20 cellular contexts compared by ENCODE assay signal in genomic region chr10:33352631-33353030, GRCh38.
"Had no signal": no experiment of that assay in that cellular context is flagged by ENCODE, and none has a peak within 500 bp of the region (broad histone marks: within the 10 kb centered on the region; RNA-seq: fewer than 3 reads in every experiment).

No MANE protein-coding gene starts in this region.

- FAIRE-seq: endometrium had no signal

- H3K27me3 ChIP-seq: neutrophil, right lobe of liver, suprapubic skin, transverse colon, upper lobe of right lung, uterus had no signal

- H3K27ac ChIP-seq: esophagus squamous epithelium, lower lobe of right lung, neutrophil, parathyroid adenoma, right lobe of liver, suprapubic skin, transverse colon, upper lobe of right lung, uterus had no signal

- H3K79me2 ChIP-seq: parathyroid adenoma had no signal

- DNase-seq: cortex of kidney; effector memory CD8-positive, alpha-beta T cell; erythroblast; esophagus squamous epithelium; left ventricle myocardium superior; lower lobe of right lung; naive B cell; right lobe of liver; stimulated activated CD4-positive, alpha-beta T cell treated with anti-CD3 and anti-CD28 coated beads, Interleukin-2, amount 100 ng/mL, for 24 hours; stimulated activated CD4-positive, alpha-beta T cell treated with anti-CD3 and anti-CD28 coated beads, Interleukin-4, amount 100 ng/mL, for 24 hours; stimulated activated naive CD4-positive, alpha-beta T cell; stimulated activated naive CD8-positive, alpha-beta T cell treated with anti-CD3 and anti-CD28 coated beads, Interleukin-15, amount 100 ng/mL, for 72 hours; transverse colon; upper lobe of right lung; uterus had no signal

- H3K4me1 ChIP-seq: lower lobe of right lung, parathyroid adenoma, right lobe of liver, suprapubic skin, upper lobe of right lung, uterus had no signal

- H3K9me3 ChIP-seq: esophagus squamous epithelium, lower lobe of right lung, neutrophil, right lobe of liver, suprapubic skin, transverse colon, upper lobe of right lung, uterus had no signal

- ATAC-seq: effector memory CD8-positive, alpha-beta T cell; left ventricle myocardium superior; lower lobe of right lung; natural killer cell treated with Interleukin-12 subunit alpha and Interleukin-12 subunit beta and Interleukin-15 and Interleukin-18, amount 100 ng/mL, for 72 hours; right lobe of liver; stimulated activated naive CD8-positive, alpha-beta T cell treated with anti-CD3 and anti-CD28 coated beads, Interleukin-15, amount 100 ng/mL, for 72 hours; upper lobe of right lung had no signal

- H3K36me3 ChIP-seq: esophagus squamous epithelium, lower lobe of right lung, neutrophil, right lobe of liver, suprapubic skin, transverse colon, upper lobe of right lung, uterus had no signal

- H2AFZ ChIP-seq: parathyroid adenoma had no signal

- H3K9ac ChIP-seq: parathyroid adenoma had no signal

- H3K4me3 ChIP-seq: esophagus squamous epithelium, lower lobe of right lung, right lobe of liver, suprapubic skin, transverse colon, upper lobe of right lung, uterus had no signal
